Comparison of ENCODE assay signal across 1 cellular context in the genomic region with DNA sequence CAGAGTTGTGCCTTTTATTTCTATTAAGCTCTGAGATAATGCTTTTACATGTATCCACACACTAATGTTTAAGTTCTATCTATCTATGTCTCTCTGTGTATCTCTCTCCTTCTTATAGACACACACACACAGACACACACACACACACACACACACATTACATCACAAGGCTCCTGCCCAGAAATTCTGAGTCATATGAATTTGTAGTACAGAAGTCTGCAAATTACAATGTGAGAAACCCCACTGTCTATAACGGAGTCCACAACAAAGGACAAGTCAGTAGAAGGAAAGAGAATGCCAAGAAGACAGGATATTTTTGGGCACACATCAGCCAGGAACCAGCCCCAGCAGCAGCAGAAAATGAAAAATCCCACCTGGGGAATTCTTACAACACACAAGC.
TF ChIP-seq lines count a peak whose summit lies in the region.

No MANE protein-coding gene starts in this region.

TF ChIP-seq in IMR-90, 13 proteins besides CTCF, POLR2A, EP300 and RAD21 (continued from another document):
- TF ChIP-seq, protein P1, sequence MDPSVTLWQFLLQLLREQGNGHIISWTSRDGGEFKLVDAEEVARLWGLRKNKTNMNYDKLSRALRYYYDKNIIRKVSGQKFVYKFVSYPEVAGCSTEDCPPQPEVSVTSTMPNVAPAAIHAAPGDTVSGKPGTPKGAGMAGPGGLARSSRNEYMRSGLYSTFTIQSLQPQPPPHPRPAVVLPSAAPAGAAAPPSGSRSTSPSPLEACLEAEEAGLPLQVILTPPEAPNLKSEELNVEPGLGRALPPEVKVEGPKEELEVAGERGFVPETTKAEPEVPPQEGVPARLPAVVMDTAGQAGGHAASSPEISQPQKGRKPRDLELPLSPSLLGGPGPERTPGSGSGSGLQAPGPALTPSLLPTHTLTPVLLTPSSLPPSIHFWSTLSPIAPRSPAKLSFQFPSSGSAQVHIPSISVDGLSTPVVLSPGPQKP (IDR thresholded peaks at IDR 0.05; ENCODE audit: borderline replicate concordance, low read depth, low read length), result no peak
- TF ChIP-seq FOS (IDR thresholded peaks at IDR 0.05; ENCODE audit: low read depth, low read length), result no peak
- no peak for TF ChIP-seq MAZ (IDR thresholded peaks at IDR 0.05; ENCODE audit: borderline replicate concordance, low read depth, low read length)
- TF ChIP-seq, protein P2, sequence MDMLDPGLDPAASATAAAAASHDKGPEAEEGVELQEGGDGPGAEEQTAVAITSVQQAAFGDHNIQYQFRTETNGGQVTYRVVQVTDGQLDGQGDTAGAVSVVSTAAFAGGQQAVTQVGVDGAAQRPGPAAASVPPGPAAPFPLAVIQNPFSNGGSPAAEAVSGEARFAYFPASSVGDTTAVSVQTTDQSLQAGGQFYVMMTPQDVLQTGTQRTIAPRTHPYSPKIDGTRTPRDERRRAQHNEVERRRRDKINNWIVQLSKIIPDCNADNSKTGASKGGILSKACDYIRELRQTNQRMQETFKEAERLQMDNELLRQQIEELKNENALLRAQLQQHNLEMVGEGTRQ (IDR thresholded peaks at IDR 0.05; ENCODE audit: low read depth, low read length), result no peak
- TF ChIP-seq CHD1 (IDR thresholded peaks at IDR 0.05; ENCODE audit: low read depth, low read length), result no peak
